Comparison of ENCODE assay signal across 11 cellular contexts in the genomic region with DNA sequence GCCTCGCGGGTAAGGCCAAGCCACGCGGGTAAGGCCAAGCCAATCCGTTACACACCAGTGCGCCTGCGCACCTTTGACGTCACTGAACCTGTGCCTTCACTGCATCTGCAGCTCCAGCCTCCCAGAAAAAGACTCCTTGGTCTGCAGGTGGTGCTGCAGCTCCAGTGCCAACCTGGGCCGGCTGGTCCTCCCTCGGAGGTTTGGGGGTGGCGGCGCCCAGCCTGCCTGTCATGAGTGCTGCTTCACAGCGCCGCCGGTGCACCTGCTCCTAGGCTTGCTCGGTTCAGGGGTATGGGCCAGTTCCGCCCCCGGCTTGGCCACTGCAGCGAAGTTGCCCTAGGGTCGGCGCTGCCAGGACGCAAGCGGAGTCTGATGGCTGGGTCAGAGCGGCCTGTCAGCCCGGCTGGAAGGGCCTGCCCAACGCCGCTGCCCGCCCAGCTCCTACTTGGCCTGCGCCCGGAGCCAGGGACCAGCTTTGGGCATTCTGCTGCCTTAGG.
A peak's percentile ranks its signal among the peaks of the same experiment; 100 is the strongest.
DNase-seq lines count a peak whose midpoint lies in the region; ATAC-seq, FAIRE-seq and TF ChIP-seq lines count a peak whose summit lies in the region.
"Had no signal": no experiment of that assay in that cellular context is flagged by ENCODE, and none has a peak within 500 bp of the region (broad histone marks: within the 10 kb centered on the region; RNA-seq: fewer than 3 reads in every experiment).

No MANE protein-coding gene starts in this region.

- FAIRE-seq in A549 (lab: Jason Lieb, UNC): no peak

- H3K9me3 Mint-ChIP-seq in natural killer cell (no peaks in the 10 kb centered on the region), HFFc6 (no peaks in the 10 kb centered on the region)

- peak in 1 of 2 experiments; percentile 41; a peak in 3 of 5 replicates for TF ChIP-seq RAD21 in A549 (conservative IDR thresholded peaks at IDR 0.05 in 1 of 2, IDR thresholded peaks at IDR 0.05 in 1 of 2)

- intact Hi-C loops in natural killer cell (cut with micrococcal nuclease): no loop called here

- ATAC-seq in A549: peak; percentile 52 to 65; a peak in 4 of 6 replicates
- peak in 2 of 3 donors; percentile 43 to 77 for ATAC-seq in natural killer cell

- no peak overlapping the region for H3K27ac ChIP-seq in A549
- H3K27ac ChIP-seq: C4-2B had no signal

- H3K4me3 Mint-ChIP-seq in natural killer cell: no peak overlapping the region
- H3K4me3 Mint-ChIP-seq in HFFc6: no peak overlapping the region

- WGBS in A549 (ENCODE audit: missing lambda C conversion rate): 86% methylated on average over 26 of the region's 30 CpGs

- H3K9me3 ChIP-seq in A549: no peaks in the 10 kb centered on the region

- no peak for TF ChIP-seq CTCF in A549 (IDR thresholded peaks at IDR 0.05)
- peak; percentile 34 for TF ChIP-seq CTCF in choroid plexus epithelial cell (conservative IDR thresholded peaks at IDR 0.05; ENCODE audit: low read depth, low read length)
- no peak for TF ChIP-seq CTCF in natural killer cell (IDR thresholded peaks at IDR 0.05)
- no peak for TF ChIP-seq CTCF in HFFc6 (IDR thresholded peaks at IDR 0.05)

- peak in 1 of 2 experiments; percentile 13 for DNase-seq in A549 (ENCODE audit: low read depth in 1 of 2, low spot score in 1 of 2)
- DNase-seq in T-helper 1 cell: peak in 3 of 5 donors; percentile 3 to 18 (median 16)
- peak; percentile 27 for DNase-seq in choroid plexus epithelial cell (ENCODE audit: low read depth)
- no peak for DNase-seq in natural killer cell
- no peak for DNase-seq in OCI-M2 (lab: John Stamatoyannopoulos, UW; ENCODE audit: unreplicated experiment)
- DNase-seq in NCI-H2171 (lab: John Stamatoyannopoulos, UW): no peak
- no peak for DNase-seq in NCI-H526 (lab: John Stamatoyannopoulos, UW)
- DNase-seq in HFFc6: no peak
- DNase-seq: HCEC 1CT, NCI-H2029 had no signal

- no peaks in the 10 kb centered on the region for H3K36me3 Mint-ChIP-seq in natural killer cell
- no peaks in the 10 kb centered on the region for H3K36me3 Mint-ChIP-seq in HFFc6 (ENCODE audit: low read depth)

- H3K4me2 ChIP-seq in A549: no peak overlapping the region

- no peak for TF ChIP-seq EP300 in A549 (IDR thresholded peaks at IDR 0.05)

- no peak overlapping the region for H3K4me3 ChIP-seq in A549
- H3K4me3 ChIP-seq in choroid plexus epithelial cell (ENCODE audit: low read depth, low read length): no peak overlapping the region

- H3K27me3 Mint-ChIP-seq in natural killer cell (ENCODE audit: low read depth in 2 of 2) (peaks cover 0 to 9% of the 10 kb centered on the region in 2 donors), HFFc6 (ENCODE audit: insufficient read depth) (peaks cover 7% of the 10 kb centered on the region; the same call in 1 of the 2 replicates)

- CTCF ChIA-PET in A549 (lab: Yijun Ruan, JAX): interaction anchor here (1.5 kb wide), 1 partner anchor 97 kb away, joined by 10 read pairs; no protein-coding TSS in a partner anchor

- TF ChIP-seq POLR2A in A549 (IDR thresholded peaks at IDR 0.05; ENCODE audit: low read length): no peak

- H3K27ac Mint-ChIP-seq in natural killer cell (no peak overlapping the region), HFFc6 (no peak overlapping the region)

- H3K4me1 Mint-ChIP-seq in natural killer cell: no peaks in the 10 kb centered on the region
- no peaks in the 10 kb centered on the region for H3K4me1 Mint-ChIP-seq in HFFc6 (ENCODE audit: low read depth)

- POLR2A ChIA-PET in A549 (lab: Yijun Ruan, JAX): no interaction called here

- no peaks in the 10 kb centered on the region for H3K4me1 ChIP-seq in A549

TF ChIP-seq in A549, 52 proteins besides CTCF, POLR2A, EP300 and RAD21:
- no peak for TF ChIP-seq MAZ (IDR thresholded peaks at IDR 0.05; ENCODE audit: borderline replicate concordance, low read depth, low read length)
- TF ChIP-seq SMC3 (IDR thresholded peaks at IDR 0.05): 0 out of 3 replicates have a peak, but pooled peaks have one; percentile 8
TF ChIP-seq in A549: peak in this region for 1.

Comparison
In these comparisons a context has a peak if more than half of its experiments do, and no peak if none do; other contexts are left out.
1. DNase-seq: peak in T-helper 1 cell (3 of 5) and choroid plexus epithelial cell (single experiment); none in natural killer cell (single experiment), OCI-M2 (single experiment), NCI-H2171 (single experiment), NCI-H526 (0 of 2) and HFFc6 (single experiment).